In genomic region chr15:84947947-84948830, GRCh38 we compare ENCODE assay signal across 10 cellular contexts. TPM values are rescaled to one million over a fixed set of nuclear protein-coding genes. Genes with fewer than 3 reads are reported as not detected.
DNase-seq lines count a peak whose midpoint lies in the region; ATAC-seq and TF ChIP-seq lines count a peak whose summit lies in the region.
"Had no signal": no experiment of that assay in that cellular context is flagged by ENCODE, and none has a peak within 500 bp of the region (broad histone marks: within the 10 kb centered on the region; RNA-seq: fewer than 3 reads in every experiment).

No MANE protein-coding gene starts in this region.

- peaks cover 22% of the 10 kb centered on the region for H3K27me3 Mint-ChIP-seq in stimulated activated naive CD8-positive, alpha-beta T cell treated with anti-CD3 and anti-CD28 coated beads, Interleukin-15, amount 100 ng/mL, for 72 hours

- no peaks in the 10 kb centered on the region for H3K9me3 ChIP-seq in fibroblast of lung (ENCODE audit: control insufficient read depth, insufficient read depth, low read depth, low read length)
- H3K9me3 ChIP-seq: spleen had no signal

- H3K27ac ChIP-seq in RWPE1 (no peak overlapping the region), fibroblast of lung (ENCODE audit: insufficient read depth, low read length) (peak overlapping the region; percentile 56)
- H3K27ac ChIP-seq: spleen had no signal

- H3K27me3 ChIP-seq in fibroblast of lung (ENCODE audit: control insufficient read depth, insufficient read depth, low read length): no peaks in the 10 kb centered on the region
- H3K27me3 ChIP-seq: spleen had no signal

- DNase-seq in AG20443 (ENCODE audit: low spot score): peak; percentile 93
- peak; percentile 33 for DNase-seq in RWPE1 (ENCODE audit: low spot score)
- peak; percentile 96 to 98 for DNase-seq in fibroblast of lung (ENCODE audit: low read depth in 2 of 2)
- peak; percentile 88 for DNase-seq in posterior vena cava (ENCODE audit: low spot score)
- DNase-seq in stimulated activated naive CD8-positive, alpha-beta T cell treated with anti-CD3 and anti-CD28 coated beads, Interleukin-15, amount 100 ng/mL, for 72 hours: no peak
- no peak for DNase-seq in stimulated activated naive CD8-positive, alpha-beta T cell treated with anti-CD3 and anti-CD28 coated beads, Interleukin-15, Interleukin-2, amounts not matched to agents 100 U/mL and 50 U/mL, for 24 hours
- DNase-seq in stimulated activated naive CD4-positive, alpha-beta T cell (lab: John Stamatoyannopoulos, UW): no peak
- no peak for DNase-seq in SK-N-DZ (ENCODE audit: low spot score)
- DNase-seq: CD8-positive, alpha-beta T cell; spleen had no signal

- H3K36me3 ChIP-seq in fibroblast of lung (ENCODE audit: control insufficient read depth, insufficient read depth, low read length): no peaks in the 10 kb centered on the region
- H3K36me3 ChIP-seq: spleen had no signal

- H3K27ac Mint-ChIP-seq in stimulated activated naive CD8-positive, alpha-beta T cell treated with anti-CD3 and anti-CD28 coated beads, Interleukin-15, amount 100 ng/mL, for 72 hours: no peak overlapping the region
- H3K27ac Mint-ChIP-seq: CD8-positive, alpha-beta T cell had no signal

- intact Hi-C loops in posterior vena cava (cut with DNase I): no loop called here

- ATAC-seq in stimulated activated naive CD8-positive, alpha-beta T cell treated with anti-CD3 and anti-CD28 coated beads, Interleukin-15, amount 100 ng/mL, for 72 hours: no peak
- no peak for ATAC-seq in stimulated activated naive CD8-positive, alpha-beta T cell treated with anti-CD3 and anti-CD28 coated beads, Interleukin-15, Interleukin-2, amounts not matched to agents 100 U/mL and 50 U/mL, for 24 hours
- ATAC-seq: CD8-positive, alpha-beta T cell had no signal

- POLR2A ChIA-PET in RWPE1 (lab: Yijun Ruan, JAX; ENCODE audit: low non-redundant PET): no interaction called here

- H3K9ac ChIP-seq in fibroblast of lung (ENCODE audit: insufficient read depth, low read length): no peak overlapping the region

- no peaks in the 10 kb centered on the region for H3K4me1 Mint-ChIP-seq in stimulated activated naive CD8-positive, alpha-beta T cell treated with anti-CD3 and anti-CD28 coated beads, Interleukin-15, amount 100 ng/mL, for 72 hours

- no peak overlapping the region for H3K4me3 ChIP-seq in fibroblast of lung (replicated peaks in 1 of 4; ENCODE audit: control extremely low read depth in 1 of 4, insufficient read depth in 1 of 4, low read depth in 3 of 4, low read length in 4 of 4)
- H3K4me3 ChIP-seq: spleen had no signal

- H3K4me2 ChIP-seq in fibroblast of lung (ENCODE audit: extremely low read depth, insufficient read depth, low read length): peak overlapping the region; percentile 48

- no peaks in the 10 kb centered on the region for H4K20me1 ChIP-seq in fibroblast of lung (ENCODE audit: control insufficient read depth, extremely low read depth, insufficient read depth, low read length)

- no peak for TF ChIP-seq CTCF in RWPE1 (conservative IDR thresholded peaks at IDR 0.05; ENCODE audit: low read depth)
- TF ChIP-seq CTCF in fibroblast of lung (conservative IDR thresholded peaks at IDR 0.05 in 1 of 2, IDR thresholded peaks at IDR 0.05 in 1 of 2; ENCODE audit: low read depth in 1 of 2, low read length in 2 of 2): no peak

- no peak overlapping the region for H3K4me3 Mint-ChIP-seq in stimulated activated naive CD8-positive, alpha-beta T cell treated with anti-CD3 and anti-CD28 coated beads, Interleukin-15, amount 100 ng/mL, for 72 hours
- H3K4me3 Mint-ChIP-seq: CD8-positive, alpha-beta T cell had no signal

- no peak overlapping the region for H2AFZ ChIP-seq in fibroblast of lung (ENCODE audit: low read length)

- H3K79me2 ChIP-seq in fibroblast of lung (ENCODE audit: control insufficient read depth, insufficient read depth, low read length): no peaks in the 10 kb centered on the region

- CTCF ChIA-PET in RWPE1 (lab: Yijun Ruan, JAX): interaction anchor here (0.9 kb wide), 1 partner anchor 33 kb away, joined by 3 read pairs; no protein-coding TSS in a partner anchor

- peaks cover 16% of the 10 kb centered on the region for H3K4me1 ChIP-seq in fibroblast of lung (ENCODE audit: control insufficient read depth, extremely low read depth, insufficient read depth, low read length)

- no peaks in the 10 kb centered on the region for H3K9me3 Mint-ChIP-seq in stimulated activated naive CD8-positive, alpha-beta T cell treated with anti-CD3 and anti-CD28 coated beads, Interleukin-15, amount 100 ng/mL, for 72 hours
- H3K9me3 Mint-ChIP-seq: CD8-positive, alpha-beta T cell had no signal

RNA-seq across cellular contexts. Expression of gene PDE8A, which starts 33.5 kb away (rescaled TPM):
- total RNA-seq in fibroblast of lung (14.1 and 17.7 TPM in 2 replicates), posterior vena cava (10 to 100 TPM; 30.9 to 48.8 TPM)
- polyA plus RNA-seq in fibroblast of lung: 21.6 and 26.3 TPM in 2 replicates
- 9.3 and 10.7 TPM in 2 replicates for polyA plus RNA-seq in fibroblast of lung (2012)
- polyA minus RNA-seq in fibroblast of lung (ENCODE audit: low replicate concordance): 17.3 and 25.1 TPM in 2 replicates
- polyA plus RNA-seq in SK-N-DZ (2014; cell fraction: cytosol; rRNA removed): 13.0 and 15.0 TPM in 2 replicates
- polyA plus RNA-seq in SK-N-DZ (2014; cell fraction: nucleus; rRNA removed): 33.6 and 52.2 TPM in 2 replicates

Comparison
In these comparisons a context has a peak if more than half of its experiments do, and no peak if none do; other contexts are left out.
1. DNase-seq: peak in AG20443 (single experiment), RWPE1 (single experiment), fibroblast of lung (2 of 2) and posterior vena cava (single experiment); none in stimulated activated naive CD8-positive, alpha-beta T cell treated with anti-CD3 and anti-CD28 coated beads, Interleukin-15, amount 100 ng/mL, for 72 hours (0 of 2), stimulated activated naive CD8-positive, alpha-beta T cell treated with anti-CD3 and anti-CD28 coated beads, Interleukin-15, Interleukin-2, amounts not matched to agents 100 U/mL and 50 U/mL, for 24 hours (single experiment), stimulated activated naive CD4-positive, alpha-beta T cell (0 of 6) and SK-N-DZ (single experiment).